Comparison of ENCODE assay signal across 16 cellular contexts in the genomic region with DNA sequence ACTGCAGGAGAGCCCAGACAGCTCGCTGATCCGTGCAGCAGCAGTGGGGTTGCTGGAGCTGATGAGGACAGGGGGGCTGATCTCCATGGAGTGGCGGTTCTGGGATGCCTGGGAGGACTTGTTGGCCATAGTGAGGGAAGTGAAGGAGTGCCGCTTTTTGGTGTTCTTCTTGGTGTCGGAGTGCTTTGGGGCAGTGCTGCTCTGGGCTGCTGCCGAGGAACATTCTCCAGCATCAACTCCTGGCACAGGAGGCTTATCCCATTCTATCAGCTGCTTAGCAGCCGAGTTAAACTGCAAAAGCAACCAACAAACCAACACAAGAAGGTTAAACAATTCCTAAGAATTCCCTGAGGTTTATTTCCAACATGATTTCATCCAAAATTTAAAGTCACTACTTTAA.
"Had no signal": no experiment of that assay in that cellular context is flagged by ENCODE, and none has a peak within 500 bp of the region (broad histone marks: within the 10 kb centered on the region; RNA-seq: fewer than 3 reads in every experiment).

No MANE protein-coding gene starts in this region.

- ATAC-seq: activated CD4-positive, alpha-beta T cell treated with anti-CD3 and anti-CD28 coated beads for 36 hours; naive thymus-derived CD8-positive, alpha-beta T cell; T-cell had no signal

- H3K9me3 ChIP-seq: ovary, sigmoid colon had no signal

- H3K27ac ChIP-seq: cardiac muscle cell, ovary, sigmoid colon had no signal

- H3K36me3 ChIP-seq: cardiac muscle cell, ovary had no signal

- H3K4me3 Mint-ChIP-seq: activated CD4-positive, alpha-beta memory T cell treated with anti-CD3 and anti-CD28 coated beads, Interleukin-2, amount 10 ng/mL, durations not matched to agents 7 days and 5 days; activated CD4-positive, alpha-beta T cell treated with anti-CD3 and anti-CD28 coated beads for 36 hours; activated naive CD8-positive, alpha-beta T cell treated with anti-CD3 and anti-CD28 coated beads, Interleukin-2, amount 10 ng/mL, durations not matched to agents 7 days and 5 days; naive thymus-derived CD8-positive, alpha-beta T cell; T-cell had no signal

- H3K36me3 Mint-ChIP-seq: activated naive CD8-positive, alpha-beta T cell treated with anti-CD3 and anti-CD28 coated beads, Interleukin-2, amount 10 ng/mL, durations not matched to agents 7 days and 5 days; naive thymus-derived CD8-positive, alpha-beta T cell; T-cell had no signal

- DNase-seq: activated CD4-positive, alpha-beta memory T cell treated with anti-CD3 and anti-CD28 coated beads, Interleukin-2, amount 10 ng/mL, durations not matched to agents 7 days and 5 days; activated CD4-positive, alpha-beta T cell treated with anti-CD3 and anti-CD28 coated beads for 36 hours; activated gamma-delta T cell; activated naive CD8-positive, alpha-beta T cell treated with anti-CD3 and anti-CD28 coated beads, Interleukin-2, amount 10 ng/mL, durations not matched to agents 7 days and 5 days; activated T-cell treated with anti-CD3 and anti-CD28 coated beads, Interleukin-2, amount 50 U/mL, for 48 hours; cortex of kidney; hippocampal formation; naive thymus-derived CD8-positive, alpha-beta T cell; ovary; sigmoid colon; stimulated activated CD4-positive, alpha-beta T cell treated with anti-CD3 and anti-CD28 coated beads, Interleukin-2, amount 100 ng/mL, for 24 hours; stimulated activated naive CD4-positive, alpha-beta T cell treated with Interleukin-2 at 50 U/mL for 16 hours; T-cell; T1000 had no signal

- H3K27me3 ChIP-seq: cardiac muscle cell, ovary, sigmoid colon had no signal

- H3K4me3 ChIP-seq: cardiac muscle cell, lung, ovary, sigmoid colon had no signal

- H3K9me3 Mint-ChIP-seq: activated CD4-positive, alpha-beta memory T cell treated with anti-CD3 and anti-CD28 coated beads, Interleukin-2, amount 10 ng/mL, durations not matched to agents 7 days and 5 days; activated naive CD8-positive, alpha-beta T cell treated with anti-CD3 and anti-CD28 coated beads, Interleukin-2, amount 10 ng/mL, durations not matched to agents 7 days and 5 days; naive thymus-derived CD8-positive, alpha-beta T cell; T-cell had no signal

- H3K4me1 Mint-ChIP-seq: activated CD4-positive, alpha-beta memory T cell treated with anti-CD3 and anti-CD28 coated beads, Interleukin-2, amount 10 ng/mL, durations not matched to agents 7 days and 5 days; activated CD4-positive, alpha-beta T cell treated with anti-CD3 and anti-CD28 coated beads for 36 hours; activated naive CD8-positive, alpha-beta T cell treated with anti-CD3 and anti-CD28 coated beads, Interleukin-2, amount 10 ng/mL, durations not matched to agents 7 days and 5 days; naive thymus-derived CD8-positive, alpha-beta T cell; T-cell had no signal

- H3K27ac Mint-ChIP-seq: activated CD4-positive, alpha-beta memory T cell treated with anti-CD3 and anti-CD28 coated beads, Interleukin-2, amount 10 ng/mL, durations not matched to agents 7 days and 5 days; activated CD4-positive, alpha-beta T cell treated with anti-CD3 and anti-CD28 coated beads for 36 hours; activated naive CD8-positive, alpha-beta T cell treated with anti-CD3 and anti-CD28 coated beads, Interleukin-2, amount 10 ng/mL, durations not matched to agents 7 days and 5 days; naive thymus-derived CD8-positive, alpha-beta T cell; T-cell had no signal
